In the genomic region with DNA sequence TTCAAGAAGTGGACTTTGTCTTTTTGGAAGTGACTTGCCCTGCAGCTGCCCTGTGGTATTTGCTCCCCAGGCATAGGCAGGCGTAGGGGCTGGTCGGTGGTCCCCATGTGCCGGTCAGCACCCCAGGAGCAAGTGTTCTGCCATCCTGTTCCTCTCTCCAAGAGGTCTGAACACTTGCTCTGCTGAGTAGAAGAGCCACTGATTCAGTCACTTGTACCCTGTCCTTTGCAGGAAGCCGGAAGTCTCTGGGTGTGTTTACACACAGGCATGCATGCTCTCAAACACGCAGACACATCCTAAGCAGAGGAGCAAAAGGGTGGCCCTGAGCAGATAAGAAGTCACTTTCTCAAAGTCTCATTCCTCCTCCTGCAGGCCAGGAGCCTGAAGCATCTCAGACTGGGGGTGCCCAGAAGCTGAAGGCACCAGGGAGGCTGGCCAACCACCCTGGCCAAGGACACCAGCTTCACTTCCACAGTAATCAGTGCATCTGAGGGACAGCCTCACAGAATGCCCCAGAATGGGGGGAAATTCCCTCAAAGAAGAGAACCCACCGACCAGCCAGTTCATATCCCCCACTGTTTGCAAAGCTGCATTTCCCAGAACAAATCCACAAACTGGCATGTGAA, we compare ENCODE assay signal across 8 cellular contexts.
DNase-seq lines count a peak whose midpoint lies in the region; ATAC-seq, FAIRE-seq and TF ChIP-seq lines count a peak whose summit lies in the region.
"Had no signal": no experiment of that assay in that cellular context is flagged by ENCODE, and none has a peak within 500 bp of the region (broad histone marks: within the 10 kb centered on the region; RNA-seq: fewer than 3 reads in every experiment).

No MANE protein-coding gene starts in this region.

- H4K20me1 ChIP-seq in endothelial cell of umbilical vein (replicated peaks; ENCODE audit: control insufficient read depth, extremely low read depth, insufficient read depth, low read length) = no peaks in the 10 kb centered on the region

- CTCF ChIA-PET in T-cell (lab: Charles Lee) = no interaction called here
- CTCF ChIA-PET in activated CD8-positive, alpha-beta memory T cell treated with anti-CD3 and anti-CD28 coated beads, Interleukin-2, amount 10 ng/mL, durations not matched to agents 7 days and 5 days (lab: Charles Lee) = interaction anchor here (1.7 kb wide), 1 partner anchor 32 kb away, joined by 7 read pairs; no protein-coding TSS in a partner anchor
- CTCF ChIA-PET in endothelial cell of umbilical vein (lab: Charles Lee) = interaction anchor here (0.8 to 1.4 kb wide), 2 partner anchors 29 to 32 kb away, joined by 3 to 4 read pairs; no protein-coding TSS in a partner anchor

- no TSS peak for BruUV-seq in endothelial cell of umbilical vein (replicated peaks; lab: Mats Ljungman, UMichigan)

- H3K36me3 Mint-ChIP-seq in T-cell = no peaks in the 10 kb centered on the region
- no peaks in the 10 kb centered on the region for H3K36me3 Mint-ChIP-seq in activated CD8-positive, alpha-beta memory T cell treated with anti-CD3 and anti-CD28 coated beads, Interleukin-2, amount 10 ng/mL, durations not matched to agents 7 days and 5 days

- dilution Hi-C loops in endothelial cell of umbilical vein (cut with MboI; ENCODE audit: extremely low pct_ligation_motif_present, low sequenced_read_pairs) = loop anchor here (25.0 kb wide), 1 partner anchor 193 kb away; no protein-coding TSS in a partner anchor

- peaks cover 79 to 96% (median 87%) of the 10 kb centered on the region in 3 donors for H3K4me1 Mint-ChIP-seq in T-cell
- peaks cover 26% of the 10 kb centered on the region for H3K4me1 Mint-ChIP-seq in activated CD8-positive, alpha-beta memory T cell treated with anti-CD3 and anti-CD28 coated beads, Interleukin-2, amount 10 ng/mL, durations not matched to agents 7 days and 5 days

- H3K4me2 ChIP-seq in endothelial cell of umbilical vein (ENCODE audit: insufficient read depth, low read length) = no peak overlapping the region

- TF ChIP-seq POLR2A in endothelial cell of umbilical vein (IDR thresholded peaks at IDR 0.05; ENCODE audit: low read depth, low read length) = no peak
- no peak for TF ChIP-seq POLR2A in thyroid gland (IDR thresholded peaks at IDR 0.05)

- peak overlapping the region; percentile 10 for H3K27ac ChIP-seq in endothelial cell of umbilical vein (ENCODE audit: insufficient read depth, low read depth, low read length)
- no peak overlapping the region for H3K27ac ChIP-seq in thyroid gland

- no peak overlapping the region for H3K4me3 ChIP-seq in endothelial cell of umbilical vein (replicated peaks in 1 of 3; ENCODE audit: insufficient read depth in 1 of 3, low read depth in 1 of 3, low read length in 3 of 3)
- H3K4me3 ChIP-seq in thyroid gland (replicated peaks in 1 of 3) = no peak overlapping the region

- no peak overlapping the region for H3K9ac ChIP-seq in endothelial cell of umbilical vein (replicated peaks; ENCODE audit: extremely low read depth, insufficient read depth, low read length)

- FAIRE-seq in endothelial cell of umbilical vein (lab: Jason Lieb, UNC) = peak; percentile 33

- H3K27me3 Mint-ChIP-seq in T-cell = no peaks in the 10 kb centered on the region
- peaks cover 12% of the 10 kb centered on the region for H3K27me3 Mint-ChIP-seq in activated CD8-positive, alpha-beta memory T cell treated with anti-CD3 and anti-CD28 coated beads, Interleukin-2, amount 10 ng/mL, durations not matched to agents 7 days and 5 days

- intact Hi-C loops in endothelial cell of umbilical vein (cut with micrococcal nuclease) = no loop called here
- intact Hi-C loops in thyroid gland (cut with DNase I) = no loop called here

- no peaks in the 10 kb centered on the region for H3K79me2 ChIP-seq in endothelial cell of umbilical vein (ENCODE audit: control insufficient read depth, insufficient read depth, low read length)

- TF ChIP-seq CTCF in endothelial cell of umbilical vein (IDR thresholded peaks at IDR 0.05; ENCODE audit: extremely low read depth in 1 of 2, insufficient read depth in 1 of 2, low read depth in 1 of 2, low read length in 2 of 2) (no peak), thyroid gland (IDR thresholded peaks at IDR 0.05) (no peak)

- peak overlapping the region in 2 of 3 donors; percentile 52 to 67 for H3K4me3 Mint-ChIP-seq in T-cell
- H3K4me3 Mint-ChIP-seq in activated CD8-positive, alpha-beta memory T cell treated with anti-CD3 and anti-CD28 coated beads, Interleukin-2, amount 10 ng/mL, durations not matched to agents 7 days and 5 days = no peak overlapping the region

- DNase-seq in T-cell = peak in 33 of 34 experiments; percentile 24 to 70 (median 43)
- DNase-seq in activated CD8-positive, alpha-beta memory T cell treated with anti-CD3 and anti-CD28 coated beads, Interleukin-2, amount 10 ng/mL, durations not matched to agents 7 days and 5 days = peak; percentile 67
- DNase-seq in endothelial cell of umbilical vein (ENCODE audit: low read depth, low spot score) = no peak
- DNase-seq in stimulated activated CD4-positive, alpha-beta T cell treated with anti-CD3 and anti-CD28 coated beads, Interleukin-2, amount 100 ng/mL, for 4 hours (ENCODE audit: low read depth) = peak; percentile 9
- no peak for DNase-seq in cerebellar cortex (ENCODE audit: low spot score)
- no peak for DNase-seq in thyroid gland
- DNase-seq: DMS153 had no signal

- H3K27me3 ChIP-seq in endothelial cell of umbilical vein (ENCODE audit: control insufficient read depth in 2 of 2, insufficient read depth in 2 of 2, low read length in 2 of 2) (no peaks in the 10 kb centered on the region), thyroid gland (no peaks in the 10 kb centered on the region)

- POLR2A ChIA-PET in T-cell (lab: Charles Lee) (interaction anchor here in 1 of 2 donors (0.7 kb wide), 1 partner anchor 101 kb away, joined by 3 read pairs; no protein-coding TSS in a partner anchor), endothelial cell of umbilical vein (lab: Charles Lee) (no interaction called here)

- no peaks in the 10 kb centered on the region for H3K9me1 ChIP-seq in endothelial cell of umbilical vein (replicated peaks; ENCODE audit: control insufficient read depth, extremely low read depth, insufficient read depth, low read length)

- ATAC-seq in T-cell (replicated peaks in 1 of 4) (peak; percentile 93 to 96 (median 94)), HG03469 (IDR thresholded peaks at IDR 0.05; ENCODE audit: unreplicated experiment) (no peak)
- ATAC-seq in activated CD8-positive, alpha-beta memory T cell treated with anti-CD3 and anti-CD28 coated beads, Interleukin-2, amount 10 ng/mL, durations not matched to agents 7 days and 5 days = peak; percentile 96

- H3K27ac Mint-ChIP-seq in T-cell = peak overlapping the region; percentile 99
- H3K27ac Mint-ChIP-seq in activated CD8-positive, alpha-beta memory T cell treated with anti-CD3 and anti-CD28 coated beads, Interleukin-2, amount 10 ng/mL, durations not matched to agents 7 days and 5 days = peak overlapping the region; percentile 90

- H3K9me3 Mint-ChIP-seq in T-cell = peaks cover 0 to 5% (median 0%) of the 10 kb centered on the region in 3 donors
- no peaks in the 10 kb centered on the region for H3K9me3 Mint-ChIP-seq in activated CD8-positive, alpha-beta memory T cell treated with anti-CD3 and anti-CD28 coated beads, Interleukin-2, amount 10 ng/mL, durations not matched to agents 7 days and 5 days (ENCODE audit: low read depth)

- H3K4me1 ChIP-seq in endothelial cell of umbilical vein (ENCODE audit: control insufficient read depth, extremely low read depth, insufficient read depth, low read length) (peaks cover 64% of the 10 kb centered on the region), thyroid gland (no peaks in the 10 kb centered on the region)

- WGBS in thyroid gland, 2 donors = 68 to 79% methylated on average over 6 of the region's 6 CpGs

- H3K9me3 ChIP-seq in endothelial cell of umbilical vein (replicated peaks; ENCODE audit: control insufficient read depth, insufficient read depth, low read length) = no peaks in the 10 kb centered on the region
- no peaks in the 10 kb centered on the region for H3K9me3 ChIP-seq in thyroid gland

- no peaks in the 10 kb centered on the region for H3K36me3 ChIP-seq in endothelial cell of umbilical vein (ENCODE audit: control insufficient read depth in 2 of 2, extremely low read depth in 1 of 2, insufficient read depth in 2 of 2, low read length in 2 of 2)
- H3K36me3 ChIP-seq in thyroid gland = no peaks in the 10 kb centered on the region

- H2AFZ ChIP-seq in endothelial cell of umbilical vein (ENCODE audit: low read depth, low read length) = no peak overlapping the region

TF ChIP-seq in endothelial cell of umbilical vein, 7 proteins besides CTCF, POLR2A, EP300 and RAD21:
- TF ChIP-seq JUN (IDR thresholded peaks at IDR 0.05; ENCODE audit: borderline replicate concordance, insufficient read depth, insufficient read length, low read depth) (no peak), POLR2AphosphoS5 (IDR thresholded peaks at IDR 0.05; ENCODE audit: insufficient read depth, low read depth, low read length) (no peak)
TF ChIP-seq in endothelial cell of umbilical vein: peak in this region for 0.

Comparison
In these comparisons a context has a peak if more than half of its experiments do, and no peak if none do; other contexts are left out.
1. DNase-seq: peak in T-cell (33 of 34), activated CD8-positive, alpha-beta memory T cell treated with anti-CD3 and anti-CD28 coated beads, Interleukin-2, amount 10 ng/mL, durations not matched to agents 7 days and 5 days (single experiment) and stimulated activated CD4-positive, alpha-beta T cell treated with anti-CD3 and anti-CD28 coated beads, Interleukin-2, amount 100 ng/mL, for 4 hours (single experiment); none in endothelial cell of umbilical vein (single experiment), cerebellar cortex (single experiment) and thyroid gland (0 of 2).
2. CTCF ChIA-PET loops: an anchor here in activated CD8-positive, alpha-beta memory T cell treated with anti-CD3 and anti-CD28 coated beads, Interleukin-2, amount 10 ng/mL, durations not matched to agents 7 days and 5 days (1.7 kb wide) and endothelial cell of umbilical vein (0.8 to 1.4 kb wide); none called in T-cell.